In the genomic region with DNA sequence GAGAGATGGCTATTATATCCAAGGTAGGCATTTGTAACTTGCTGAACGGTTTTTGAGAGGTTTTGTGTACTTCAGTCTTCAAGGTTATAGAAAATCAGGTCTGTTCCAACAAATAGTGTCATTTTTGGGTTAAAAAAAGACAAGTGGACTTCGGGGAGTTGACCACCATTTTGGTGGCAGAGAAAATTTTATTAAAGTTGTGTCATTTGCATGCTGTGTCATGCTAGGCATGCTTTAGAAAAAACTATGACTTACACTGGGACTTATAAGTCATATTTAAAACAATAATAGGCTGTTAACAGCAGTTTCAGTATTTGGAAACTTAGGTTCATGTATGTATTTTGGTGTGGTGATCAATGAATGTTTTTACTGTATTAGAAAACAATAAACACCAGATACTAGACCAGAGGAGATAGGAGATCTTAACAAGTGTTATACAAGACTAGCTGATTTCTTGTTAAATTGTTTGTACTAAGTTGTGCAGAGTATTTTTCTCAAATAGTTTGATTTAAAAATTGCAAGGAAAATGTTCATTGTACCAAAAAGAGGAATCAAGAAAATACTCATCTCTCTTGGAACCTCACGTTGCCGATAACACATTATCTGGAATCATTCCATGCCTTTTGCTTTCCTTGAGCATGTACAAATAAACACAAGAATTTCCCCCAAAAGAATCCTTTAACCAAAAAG, we compare ENCODE assay signal across 8 cellular contexts. TPM values are rescaled to one million over a fixed set of nuclear protein-coding genes. Genes with fewer than 3 reads are reported as not detected.
DNase-seq lines count a peak whose midpoint lies in the region; ATAC-seq, FAIRE-seq and TF ChIP-seq lines count a peak whose summit lies in the region.

No MANE protein-coding gene starts in this region.

- H3K79me2 ChIP-seq in ACC112 (ENCODE audit: control insufficient read depth, insufficient read depth, low read length, unreplicated experiment): peaks cover 35% of the 10 kb centered on the region

- no peak overlapping the region for H2AFZ ChIP-seq in ACC112 (ENCODE audit: low read length, unreplicated experiment)

- H3K9me3 ChIP-seq in HUES64 (ENCODE audit: insufficient read depth, low read depth, low read length) (no peaks in the 10 kb centered on the region), mucosa of stomach (ENCODE audit: control insufficient read depth, low read length) (no peaks in the 10 kb centered on the region)

- peaks cover 50% of the 10 kb centered on the region for H3K36me3 ChIP-seq in ACC112 (ENCODE audit: insufficient read depth, low read length)
- H3K36me3 ChIP-seq in HUES64 (ENCODE audit: insufficient read depth, low read length): peaks cover 51% of the 10 kb centered on the region
- H3K36me3 ChIP-seq in bronchial epithelial cell (ENCODE audit: control insufficient read depth, insufficient read depth, low read length): peaks cover 10% of the 10 kb centered on the region
- H3K36me3 ChIP-seq in mucosa of stomach (ENCODE audit: control insufficient read depth, insufficient read depth, low read length): no peaks in the 10 kb centered on the region

- H3K27ac ChIP-seq in ACC112 (ENCODE audit: low read depth, low read length) (peak overlapping the region; percentile 80), HUES64 (ENCODE audit: low read depth, low read length) (peak overlapping the region; percentile 86)

- DNase-seq in bronchial epithelial cell (ENCODE audit: low read depth) (peak; percentile 50), NCI-H774 (lab: John Stamatoyannopoulos, UW) (no peak), CD1c-positive myeloid dendritic cell (ENCODE audit: extremely low spot score) (no peak), COLO829 (ENCODE audit: low spot score) (no peak)

- H3K4me3 ChIP-seq in ACC112 (ENCODE audit: low read depth, low read length) (peak overlapping the region; percentile 99), HUES64 (ENCODE audit: low read length) (peak overlapping the region; percentile 96), bronchial epithelial cell (ENCODE audit: low read depth, low read length) (peak overlapping the region; percentile 62), mucosa of stomach (ENCODE audit: low read length) (peak overlapping the region; percentile 38)

- H3K4me1 ChIP-seq in ACC112 (ENCODE audit: control insufficient read depth, insufficient read depth, low read length, unreplicated experiment) (peaks cover 22% of the 10 kb centered on the region), HUES64 (ENCODE audit: insufficient read depth, low read length) (peaks cover 22% of the 10 kb centered on the region), mucosa of stomach (ENCODE audit: control insufficient read depth, insufficient read depth, low read length) (peaks cover 7% of the 10 kb centered on the region)

- FAIRE-seq in bronchial epithelial cell (lab: Jason Lieb, UNC): no peak

- 56% methylated on average over 4 of the region's 4 CpGs for WGBS in HUES64

- H3K9ac ChIP-seq in HUES64 (ENCODE audit: low read depth, low read length): peak overlapping the region; percentile 99
- peak overlapping the region; percentile 83 for H3K9ac ChIP-seq in mucosa of stomach (ENCODE audit: low read length)

- no peak for TF ChIP-seq CTCF in bronchial epithelial cell (IDR thresholded peaks at IDR 0.05; ENCODE audit: insufficient read depth, low read length, severe bottlenecking)

- H3K27me3 ChIP-seq in ACC112 (ENCODE audit: insufficient read depth, low read length) (no peaks in the 10 kb centered on the region), HUES64 (ENCODE audit: insufficient read depth, low read length) (no peaks in the 10 kb centered on the region), bronchial epithelial cell (ENCODE audit: control insufficient read depth, insufficient read depth, low read length) (no peaks in the 10 kb centered on the region), mucosa of stomach (ENCODE audit: control insufficient read depth, insufficient read depth, low read length) (no peaks in the 10 kb centered on the region)

- no peak for ATAC-seq in HG03097 (IDR thresholded peaks at IDR 0.05; ENCODE audit: low FRiP score, unreplicated experiment)

RNA-seq across cellular contexts. Expression of a gene that starts 1.4 kb away (rescaled TPM):
- polyA plus RNA-seq in HUES64 (2013, experiment 1 of 2): 1,435 TPM
- polyA plus RNA-seq in HUES64 (2013, experiment 2 of 2): 1,287 TPM
- total RNA-seq in bronchial epithelial cell: 580 and 667 TPM in 2 replicates

RNA-seq across cellular contexts. Expression of a gene that starts 34.2 kb away (rescaled TPM):
- polyA plus RNA-seq in HUES64 (2013, experiment 1 of 2): 16.4 TPM
- 19.1 TPM for polyA plus RNA-seq in HUES64 (2013, experiment 2 of 2)
- 7.6 and 8.4 TPM in 2 replicates for total RNA-seq in bronchial epithelial cell

Comparison
In these comparisons a context has a peak if more than half of its experiments do, and no peak if none do; other contexts are left out.
1. H3K4me3 ChIP-seq: peak in every context shown above with its lines; median percentile 99 in ACC112; 96 in HUES64; 62 in bronchial epithelial cell; 38 in mucosa of stomach.